1 cellular context compared by ENCODE assay signal in the genomic region with DNA sequence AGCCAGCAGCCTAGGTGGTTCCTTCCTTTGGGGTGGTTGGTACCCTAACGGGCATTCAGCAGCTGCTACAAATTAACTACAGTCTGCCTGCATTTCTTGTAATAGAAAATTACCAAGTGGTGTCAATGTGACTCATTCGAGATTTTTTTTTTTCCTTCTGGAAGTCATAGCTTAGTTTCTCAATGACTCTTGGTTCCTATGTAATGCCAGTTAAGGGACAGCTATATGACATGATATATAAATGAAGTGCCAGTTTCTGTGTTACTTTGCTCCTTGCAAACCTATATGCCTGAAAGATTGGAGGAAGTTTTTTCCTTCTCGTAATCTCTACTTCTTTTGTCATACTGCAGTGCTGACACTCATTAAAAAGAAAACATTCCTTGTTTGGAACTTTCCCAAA.
TF ChIP-seq lines count a peak whose summit lies in the region.

No MANE protein-coding gene starts in this region.

TF ChIP-seq in GM23338, 12 proteins besides CTCF, POLR2A, EP300 and RAD21 (continued from another document):
- TF ChIP-seq, protein P1, sequence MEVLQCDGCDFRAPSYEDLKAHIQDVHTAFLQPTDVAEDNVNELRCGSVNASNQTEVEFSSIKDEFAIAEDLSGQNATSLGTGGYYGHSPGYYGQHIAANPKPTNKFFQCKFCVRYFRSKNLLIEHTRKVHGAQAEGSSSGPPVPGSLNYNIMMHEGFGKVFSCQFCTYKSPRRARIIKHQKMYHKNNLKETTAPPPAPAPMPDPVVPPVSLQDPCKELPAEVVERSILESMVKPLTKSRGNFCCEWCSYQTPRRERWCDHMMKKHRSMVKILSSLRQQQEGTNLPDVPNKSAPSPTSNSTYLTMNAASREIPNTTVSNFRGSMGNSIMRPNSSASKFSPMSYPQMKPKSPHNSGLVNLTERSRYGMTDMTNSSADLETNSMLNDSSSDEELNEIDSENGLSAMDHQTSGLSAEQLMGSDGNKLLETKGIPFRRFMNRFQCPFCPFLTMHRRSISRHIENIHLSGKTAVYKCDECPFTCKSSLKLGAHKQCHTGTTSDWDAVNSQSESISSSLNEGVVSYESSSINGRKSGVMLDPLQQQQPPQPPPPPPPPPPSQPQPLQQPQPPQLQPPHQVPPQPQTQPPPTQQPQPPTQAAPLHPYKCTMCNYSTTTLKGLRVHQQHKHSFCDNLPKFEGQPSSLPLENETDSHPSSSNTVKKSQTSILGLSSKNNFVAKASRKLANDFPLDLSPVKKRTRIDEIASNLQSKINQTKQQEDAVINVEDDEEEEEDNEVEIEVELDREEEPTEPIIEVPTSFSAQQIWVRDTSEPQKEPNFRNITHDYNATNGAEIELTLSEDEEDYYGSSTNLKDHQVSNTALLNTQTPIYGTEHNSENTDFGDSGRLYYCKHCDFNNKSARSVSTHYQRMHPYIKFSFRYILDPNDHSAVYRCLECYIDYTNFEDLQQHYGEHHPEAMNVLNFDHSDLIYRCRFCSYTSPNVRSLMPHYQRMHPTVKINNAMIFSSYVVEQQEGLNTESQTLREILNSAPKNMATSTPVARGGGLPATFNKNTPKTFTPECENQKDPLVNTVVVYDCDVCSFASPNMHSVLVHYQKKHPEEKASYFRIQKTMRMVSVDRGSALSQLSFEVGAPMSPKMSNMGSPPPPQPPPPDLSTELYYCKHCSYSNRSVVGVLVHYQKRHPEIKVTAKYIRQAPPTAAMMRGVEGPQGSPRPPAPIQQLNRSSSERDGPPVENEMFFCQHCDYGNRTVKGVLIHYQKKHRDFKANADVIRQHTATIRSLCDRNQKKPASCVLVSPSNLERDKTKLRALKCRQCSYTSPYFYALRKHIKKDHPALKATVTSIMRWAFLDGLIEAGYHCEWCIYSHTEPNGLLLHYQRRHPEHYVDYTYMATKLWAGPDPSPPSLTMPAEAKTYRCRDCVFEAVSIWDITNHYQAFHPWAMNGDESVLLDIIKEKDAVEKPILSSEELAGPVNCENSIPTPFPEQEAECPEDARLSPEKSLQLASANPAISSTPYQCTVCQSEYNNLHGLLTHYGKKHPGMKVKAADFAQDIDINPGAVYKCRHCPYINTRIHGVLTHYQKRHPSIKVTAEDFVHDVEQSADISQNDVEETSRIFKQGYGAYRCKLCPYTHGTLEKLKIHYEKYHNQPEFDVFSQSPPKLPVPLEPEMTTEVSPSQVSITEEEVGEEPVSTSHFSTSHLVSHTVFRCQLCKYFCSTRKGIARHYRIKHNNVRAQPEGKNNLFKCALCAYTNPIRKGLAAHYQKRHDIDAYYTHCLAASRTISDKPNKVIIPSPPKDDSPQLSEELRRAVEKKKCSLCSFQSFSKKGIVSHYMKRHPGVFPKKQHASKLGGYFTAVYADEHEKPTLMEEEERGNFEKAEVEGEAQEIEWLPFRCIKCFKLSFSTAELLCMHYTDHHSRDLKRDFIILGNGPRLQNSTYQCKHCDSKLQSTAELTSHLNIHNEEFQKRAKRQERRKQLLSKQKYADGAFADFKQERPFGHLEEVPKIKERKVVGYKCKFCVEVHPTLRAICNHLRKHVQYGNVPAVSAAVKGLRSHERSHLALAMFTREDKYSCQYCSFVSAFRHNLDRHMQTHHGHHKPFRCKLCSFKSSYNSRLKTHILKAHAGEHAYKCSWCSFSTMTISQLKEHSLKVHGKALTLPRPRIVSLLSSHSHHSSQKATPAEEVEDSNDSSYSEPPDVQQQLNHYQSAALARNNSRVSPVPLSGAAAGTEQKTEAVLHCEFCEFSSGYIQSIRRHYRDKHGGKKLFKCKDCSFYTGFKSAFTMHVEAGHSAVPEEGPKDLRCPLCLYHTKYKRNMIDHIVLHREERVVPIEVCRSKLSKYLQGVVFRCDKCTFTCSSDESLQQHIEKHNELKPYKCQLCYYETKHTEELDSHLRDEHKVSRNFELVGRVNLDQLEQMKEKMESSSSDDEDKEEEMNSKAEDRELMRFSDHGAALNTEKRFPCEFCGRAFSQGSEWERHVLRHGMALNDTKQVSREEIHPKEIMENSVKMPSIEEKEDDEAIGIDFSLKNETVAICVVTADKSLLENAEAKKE (CRISPR knock-in tag; IDR thresholded peaks at IDR 0.05), result no peak
- TF ChIP-seq ZNF114 (CRISPR knock-in tag; IDR thresholded peaks at IDR 0.05), result no peak
- no peak for TF ChIP-seq EZH2phosphoT487 (IDR thresholded peaks at IDR 0.05; ENCODE audit: unreplicated experiment)
- no peak for TF ChIP-seq STAT1 (IDR thresholded peaks at IDR 0.05; ENCODE audit: unreplicated experiment)
- TF ChIP-seq, protein P2, sequence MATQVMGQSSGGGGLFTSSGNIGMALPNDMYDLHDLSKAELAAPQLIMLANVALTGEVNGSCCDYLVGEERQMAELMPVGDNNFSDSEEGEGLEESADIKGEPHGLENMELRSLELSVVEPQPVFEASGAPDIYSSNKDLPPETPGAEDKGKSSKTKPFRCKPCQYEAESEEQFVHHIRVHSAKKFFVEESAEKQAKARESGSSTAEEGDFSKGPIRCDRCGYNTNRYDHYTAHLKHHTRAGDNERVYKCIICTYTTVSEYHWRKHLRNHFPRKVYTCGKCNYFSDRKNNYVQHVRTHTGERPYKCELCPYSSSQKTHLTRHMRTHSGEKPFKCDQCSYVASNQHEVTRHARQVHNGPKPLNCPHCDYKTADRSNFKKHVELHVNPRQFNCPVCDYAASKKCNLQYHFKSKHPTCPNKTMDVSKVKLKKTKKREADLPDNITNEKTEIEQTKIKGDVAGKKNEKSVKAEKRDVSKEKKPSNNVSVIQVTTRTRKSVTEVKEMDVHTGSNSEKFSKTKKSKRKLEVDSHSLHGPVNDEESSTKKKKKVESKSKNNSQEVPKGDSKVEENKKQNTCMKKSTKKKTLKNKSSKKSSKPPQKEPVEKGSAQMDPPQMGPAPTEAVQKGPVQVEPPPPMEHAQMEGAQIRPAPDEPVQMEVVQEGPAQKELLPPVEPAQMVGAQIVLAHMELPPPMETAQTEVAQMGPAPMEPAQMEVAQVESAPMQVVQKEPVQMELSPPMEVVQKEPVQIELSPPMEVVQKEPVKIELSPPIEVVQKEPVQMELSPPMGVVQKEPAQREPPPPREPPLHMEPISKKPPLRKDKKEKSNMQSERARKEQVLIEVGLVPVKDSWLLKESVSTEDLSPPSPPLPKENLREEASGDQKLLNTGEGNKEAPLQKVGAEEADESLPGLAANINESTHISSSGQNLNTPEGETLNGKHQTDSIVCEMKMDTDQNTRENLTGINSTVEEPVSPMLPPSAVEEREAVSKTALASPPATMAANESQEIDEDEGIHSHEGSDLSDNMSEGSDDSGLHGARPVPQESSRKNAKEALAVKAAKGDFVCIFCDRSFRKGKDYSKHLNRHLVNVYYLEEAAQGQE (IDR thresholded peaks at IDR 0.05; ENCODE audit: unreplicated experiment), result no peak
- TF ChIP-seq JUNB (IDR thresholded peaks at IDR 0.05; ENCODE audit: unreplicated experiment), result no peak
